In genomic region chr18:35827275-35827929, GRCh38 we compare ENCODE assay signal across 16 cellular contexts.
DNase-seq lines count a peak whose midpoint lies in the region; ATAC-seq, FAIRE-seq and TF ChIP-seq lines count a peak whose summit lies in the region.
"Had no signal": no experiment of that assay in that cellular context is flagged by ENCODE, and none has a peak within 500 bp of the region (broad histone marks: within the 10 kb centered on the region; RNA-seq: fewer than 3 reads in every experiment).

No MANE protein-coding gene starts in this region.

- peak overlapping the region; percentile 69 for H3K9ac ChIP-seq in iPS-20b (ENCODE audit: low read depth, low read length)

- peak overlapping the region; percentile 98 for H3K27ac ChIP-seq in iPS-20b (ENCODE audit: low read length)
- H3K27ac ChIP-seq: coronary artery, Peyer's patch, tibial artery had no signal

- FAIRE-seq in GM12892 (lab: Jason Lieb, UNC): peak; percentile 61

- H3K9me3 ChIP-seq in iPS-20b (ENCODE audit: insufficient read depth, low read depth, low read length): peaks cover 15% of the 10 kb centered on the region; the same call in 1 of the 2 replicates

- H3K27me3 ChIP-seq in iPS-20b (ENCODE audit: insufficient read depth, low read length): no peaks in the 10 kb centered on the region
- H3K27me3 ChIP-seq: Peyer's patch, tibial artery had no signal

- peak overlapping the region; percentile 22; the same call in 1 of the 2 replicates for H3K4me3 ChIP-seq in iPS-20b (ENCODE audit: low read length)
- H3K4me3 ChIP-seq: coronary artery, Peyer's patch, tibial artery had no signal

- no peak for TF ChIP-seq POLR2A in GM12892 (IDR thresholded peaks at IDR 0.05; ENCODE audit: low read depth, low read length)

- H3K36me3 ChIP-seq in iPS-20b (ENCODE audit: insufficient read depth, low read depth, low read length): no peaks in the 10 kb centered on the region
- H3K36me3 ChIP-seq: Peyer's patch, tibial artery had no signal

- peaks cover 26% of the 10 kb centered on the region for H3K4me1 ChIP-seq in iPS-20b (ENCODE audit: insufficient read depth, low read length)
- H3K4me1 ChIP-seq: Peyer's patch, tibial artery had no signal

- DNase-seq in GM12892 (ENCODE audit: insufficient read length) (no peak), NCI-H345 treated with DMSO at 0.1 percent for 48 hours (lab: John Stamatoyannopoulos, UW; ENCODE audit: unreplicated experiment) (peak; percentile 96), UCSD-AML1 (lab: John Stamatoyannopoulos, UW; ENCODE audit: unreplicated experiment) (no peak)
- no peak for DNase-seq in stimulated activated naive CD4-positive, alpha-beta T cell treated with Interleukin-2 at 50 U/mL for 16 hours (lab: John Stamatoyannopoulos, UW)
- DNase-seq: activated CD8-positive, alpha-beta memory T cell treated with anti-CD3 and anti-CD28 coated beads for 24 hours; CD4-positive, alpha-beta memory T cell; HCEC 1CT; left cardiac atrium; NCI-H146; Peyer's patch; tibial artery had no signal

- ATAC-seq in HG02870 (IDR thresholded peaks at IDR 0.05; ENCODE audit: unreplicated experiment) (peak; percentile 64), GM19452 (IDR thresholded peaks at IDR 0.05; ENCODE audit: unreplicated experiment) (no peak), GM21717 (IDR thresholded peaks at IDR 0.05; ENCODE audit: unreplicated experiment) (no peak)
- ATAC-seq: left cardiac atrium had no signal
